Comparison of ENCODE assay signal across 10 cellular contexts in the genomic region with DNA sequence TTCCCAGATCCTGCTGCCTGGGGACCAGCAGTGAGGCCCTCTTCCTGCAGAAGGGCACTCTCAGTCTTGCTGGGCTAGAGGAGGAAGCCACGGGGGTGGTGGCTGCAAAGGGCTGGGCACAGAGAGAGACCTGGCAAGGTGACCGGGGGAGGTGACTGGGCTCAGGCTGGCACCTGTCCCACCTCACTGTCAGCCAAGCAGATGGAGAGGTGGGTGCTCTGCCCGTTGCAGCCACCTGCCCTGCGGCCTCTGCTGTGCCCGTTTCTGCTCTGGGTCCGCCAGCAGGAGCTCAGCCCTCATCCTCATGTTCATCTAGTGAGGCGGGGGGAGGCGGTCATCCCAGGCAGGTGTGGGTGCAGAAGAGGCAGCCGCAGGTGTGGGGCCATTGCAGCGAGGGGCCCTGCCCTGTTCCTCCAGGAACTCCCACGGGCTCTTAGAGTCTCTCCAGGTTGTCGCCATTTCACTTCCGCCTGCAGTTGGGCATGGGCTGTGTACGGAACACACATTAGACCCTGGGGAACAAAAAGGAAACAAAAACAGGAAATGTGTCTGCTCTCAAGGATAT. TPM values are rescaled to one million over a fixed set of nuclear protein-coding genes. Genes with fewer than 3 reads are reported as not detected.
DNase-seq lines count a peak whose midpoint lies in the region; ATAC-seq and FAIRE-seq lines count a peak whose summit lies in the region.
"Had no signal": no experiment of that assay in that cellular context is flagged by ENCODE, and none has a peak within 500 bp of the region (broad histone marks: within the 10 kb centered on the region; RNA-seq: fewer than 3 reads in every experiment).

No MANE protein-coding gene starts in this region.

- peak; percentile 87 for DNase-seq in G401 (ENCODE audit: low spot score)
- DNase-seq in NCI-H1694 (lab: John Stamatoyannopoulos, UW), result peak; percentile 14
- DNase-seq in left lobe of liver (ENCODE audit: low spot score), result no peak
- no peak for DNase-seq in ureter (ENCODE audit: low spot score)
- DNase-seq in HTR-8/SVneo (ENCODE audit: insufficient read length, low spot score), result no peak
- no peak for DNase-seq in activated naive CD4-positive, alpha-beta T cell treated with Interleukin-2 at 50 U/mL for 16 hours
- DNase-seq: activated CD4-positive, alpha-beta T cell treated with anti-CD3 and anti-CD28 coated beads for 48 hours had no signal

- ATAC-seq in GM21528 (IDR thresholded peaks at IDR 0.05; ENCODE audit: low FRiP score, unreplicated experiment) (peak; percentile 58), left lobe of liver (peak; percentile 31), HG02885 (IDR thresholded peaks at IDR 0.05; ENCODE audit: poor library complexity, unreplicated experiment) (no peak)

- in situ Hi-C loops in G401 (cut with HindIII; ENCODE audit: low sequenced_read_pairs), result no loop called here

- FAIRE-seq in HTR-8/SVneo (lab: Jason Lieb, UNC), result no peak

RNA-seq across cellular contexts. Expression of gene TMEM209, which starts 55.5 kb away (rescaled TPM):
- total RNA-seq in G401 (2014; rRNA removed; shearing (Covaris generic)), result 4.2 and 7.8 TPM in 2 replicates
- 7.5 TPM for total RNA-seq in left lobe of liver
- 36.5 TPM for total RNA-seq in ureter

RNA-seq across cellular contexts. Expression of gene SSMEM1, which starts 58.0 kb away (rescaled TPM):
- not detected in 2 replicates for total RNA-seq in G401 (2014; rRNA removed; shearing (Covaris generic))
- total RNA-seq in left lobe of liver (not detected), ureter (not detected)
- total RNA-seq: suprapubic skin had no signal

Comparison
In these comparisons a context has a peak if more than half of its experiments do, and no peak if none do; other contexts are left out.
1. DNase-seq: peak in G401 (single experiment) and NCI-H1694 (single experiment); none in left lobe of liver (single experiment), ureter (single experiment), HTR-8/SVneo (single experiment) and activated naive CD4-positive, alpha-beta T cell treated with Interleukin-2 at 50 U/mL for 16 hours (single experiment).